ENCODE assay signal across 8 cellular contexts in the genomic region with DNA sequence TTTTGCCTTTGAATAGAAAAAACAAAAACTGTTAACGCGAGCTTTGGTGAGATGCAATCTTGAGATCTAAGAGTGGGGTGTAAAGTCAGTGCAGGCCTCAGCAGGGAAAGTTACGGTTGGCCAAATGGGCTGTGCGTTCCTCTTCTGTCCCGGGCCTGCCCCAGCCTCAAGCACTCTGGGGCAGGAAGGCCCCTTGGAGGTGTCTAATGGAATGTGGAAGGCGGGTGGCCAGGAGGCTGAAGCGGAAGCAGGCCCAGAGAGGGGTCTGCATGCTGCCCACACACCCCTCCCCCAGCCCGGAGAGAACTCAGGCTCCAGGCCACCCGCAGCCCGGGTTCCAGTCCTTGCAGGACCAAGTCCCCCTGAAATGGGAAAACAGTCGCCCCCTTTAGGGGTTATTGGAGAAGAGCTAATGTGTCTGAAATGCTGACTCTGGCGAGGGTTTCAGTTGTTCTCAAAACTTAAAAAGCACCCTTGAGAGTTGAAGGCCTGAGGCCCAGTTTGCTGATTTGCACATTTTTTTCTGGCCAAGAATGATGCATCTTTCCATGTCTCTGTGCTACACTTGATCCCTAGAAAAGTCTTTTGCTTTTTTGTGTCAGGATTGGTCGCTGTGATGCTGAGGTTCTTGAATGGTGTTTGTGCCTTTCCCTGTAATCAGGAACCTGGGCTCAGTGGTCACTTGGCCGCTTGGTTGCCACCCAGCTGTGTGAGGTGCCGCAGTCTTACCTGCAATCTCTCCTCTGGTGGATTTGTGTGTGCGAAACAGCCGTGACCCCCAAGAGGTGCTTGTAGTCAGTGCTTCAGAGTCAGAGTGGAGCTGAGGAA.
A peak's percentile ranks its signal among the peaks of the same experiment; 100 is the strongest.
DNase-seq lines count a peak whose midpoint lies in the region; ATAC-seq and TF ChIP-seq lines count a peak whose summit lies in the region.
"Had no signal": no experiment of that assay in that cellular context is flagged by ENCODE, and none has a peak within 500 bp of the region (broad histone marks: within the 10 kb centered on the region; RNA-seq: fewer than 3 reads in every experiment).

No MANE protein-coding gene starts in this region.

- H3K27me3 ChIP-seq in iPS-18a (ENCODE audit: control insufficient read depth, insufficient read depth, low read length) = peaks cover 24% of the 10 kb centered on the region

- H3K9me3 ChIP-seq in HEK293 (ENCODE audit: control insufficient read depth, insufficient read depth, low read depth, low read length) (no peaks in the 10 kb centered on the region), iPS-18a (ENCODE audit: control insufficient read depth, low read depth, low read length) (no peaks in the 10 kb centered on the region)

- POLR2A ChIA-PET in HEK293 (lab: Yijun Ruan, JAX) = no interaction called here

- CTCF ChIA-PET in HEK293 (lab: Yijun Ruan, JAX) = interaction anchor here (0.6 to 1.3 kb wide), 7 partner anchors 20 to 263 kb away, joined by 3 to 6 read pairs (median 3); no protein-coding TSS in a partner anchor

- ATAC-seq in HG03342 (IDR thresholded peaks at IDR 0.05; ENCODE audit: unreplicated experiment) = no peak

- no peak overlapping the region for H3K4me3 ChIP-seq in HEK293 (ENCODE audit: low read depth, low read length)
- peak overlapping the region; percentile 50 for H3K4me3 ChIP-seq in astrocyte of the cerebellum (ENCODE audit: low read depth, low read length)
- peak overlapping the region; percentile 82 for H3K4me3 ChIP-seq in iPS-18a (ENCODE audit: low read length)
- peak overlapping the region; percentile 37 to 70 (median 53) for H3K4me3 ChIP-seq in skin epidermis

- in situ Hi-C loops in astrocyte of the cerebellum (cut with HindIII; ENCODE audit: low sequenced_read_pairs) = no loop called here

- H3K27ac ChIP-seq in HEK293 (ENCODE audit: extremely low read depth, low read depth, low read length) (no peak overlapping the region), iPS-18a (ENCODE audit: low read length) (peak overlapping the region; percentile 65), skin epidermis (peak overlapping the region in 16 of 21 experiments; percentile 3 to 91 (median 81))

- TF ChIP-seq CTCF in HEK293 (tag by site-specific recombination; IDR thresholded peaks at IDR 0.05) (no peak), astrocyte of the cerebellum (IDR thresholded peaks at IDR 0.05; ENCODE audit: low read depth, low read length, missing control alignments) (peak; percentile 26)

- no peak for DNase-seq in astrocyte of the cerebellum (ENCODE audit: low read depth)
- no peak for DNase-seq in DMS53 treated with DMSO at 0.1 percent for 48 hours (lab: John Stamatoyannopoulos, UW; ENCODE audit: unreplicated experiment)
- DNase-seq in pons (ENCODE audit: low spot score) = no peak
- DNase-seq: caudate nucleus had no signal

- H3K36me3 ChIP-seq in HEK293 (ENCODE audit: control insufficient read depth in 2 of 2, insufficient read depth in 1 of 2, low read length in 2 of 2) (peaks cover 0 to 8% of the 10 kb centered on the region in 2 experiments; a peak in 1 of 3 replicates), iPS-18a (ENCODE audit: control insufficient read depth, low read depth, low read length) (no peaks in the 10 kb centered on the region)

- peak overlapping the region; percentile 88 for H3K9ac ChIP-seq in iPS-18a (ENCODE audit: low read length)

- H3K4me1 ChIP-seq in HEK293 (ENCODE audit: control insufficient read depth, insufficient read depth, low read length) (no peaks in the 10 kb centered on the region), iPS-18a (ENCODE audit: control insufficient read depth, low read depth, low read length) (peaks cover 41% of the 10 kb centered on the region)

TF ChIP-seq in HEK293, 187 proteins besides CTCF, POLR2A, EP300 and RAD21:
- TF ChIP-seq ZBTB8A (tag by site-specific recombination; IDR thresholded peaks at IDR 0.05) = no peak
- TF ChIP-seq ZNF621 (tag by site-specific recombination; IDR thresholded peaks at IDR 0.05) = no peak
- TF ChIP-seq ZNF660 (tag by site-specific recombination; IDR thresholded peaks at IDR 0.05) = no peak
- no peak for TF ChIP-seq ZNF837 (tag by site-specific recombination; IDR thresholded peaks at IDR 0.05)
- TF ChIP-seq, protein P1, sequence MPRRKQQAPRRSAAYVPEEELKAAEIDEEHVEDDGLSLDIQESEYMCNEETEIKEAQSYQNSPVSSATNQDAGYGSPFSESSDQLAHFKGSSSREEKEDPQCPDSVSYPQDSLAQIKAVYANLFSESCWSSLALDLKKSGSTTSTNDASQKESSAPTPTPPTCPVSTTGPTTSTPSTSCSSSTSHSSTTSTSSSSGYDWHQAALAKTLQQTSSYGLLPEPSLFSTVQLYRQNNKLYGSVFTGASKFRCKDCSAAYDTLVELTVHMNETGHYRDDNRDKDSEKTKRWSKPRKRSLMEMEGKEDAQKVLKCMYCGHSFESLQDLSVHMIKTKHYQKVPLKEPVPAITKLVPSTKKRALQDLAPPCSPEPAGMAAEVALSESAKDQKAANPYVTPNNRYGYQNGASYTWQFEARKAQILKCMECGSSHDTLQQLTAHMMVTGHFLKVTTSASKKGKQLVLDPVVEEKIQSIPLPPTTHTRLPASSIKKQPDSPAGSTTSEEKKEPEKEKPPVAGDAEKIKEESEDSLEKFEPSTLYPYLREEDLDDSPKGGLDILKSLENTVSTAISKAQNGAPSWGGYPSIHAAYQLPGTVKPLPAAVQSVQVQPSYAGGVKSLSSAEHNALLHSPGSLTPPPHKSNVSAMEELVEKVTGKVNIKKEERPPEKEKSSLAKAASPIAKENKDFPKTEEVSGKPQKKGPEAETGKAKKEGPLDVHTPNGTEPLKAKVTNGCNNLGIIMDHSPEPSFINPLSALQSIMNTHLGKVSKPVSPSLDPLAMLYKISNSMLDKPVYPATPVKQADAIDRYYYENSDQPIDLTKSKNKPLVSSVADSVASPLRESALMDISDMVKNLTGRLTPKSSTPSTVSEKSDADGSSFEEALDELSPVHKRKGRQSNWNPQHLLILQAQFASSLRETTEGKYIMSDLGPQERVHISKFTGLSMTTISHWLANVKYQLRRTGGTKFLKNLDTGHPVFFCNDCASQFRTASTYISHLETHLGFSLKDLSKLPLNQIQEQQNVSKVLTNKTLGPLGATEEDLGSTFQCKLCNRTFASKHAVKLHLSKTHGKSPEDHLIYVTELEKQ (tag by site-specific recombination; IDR thresholded peaks at IDR 0.05; ENCODE audit: borderline replicate concordance) = no peak
- TF ChIP-seq, protein P2, sequence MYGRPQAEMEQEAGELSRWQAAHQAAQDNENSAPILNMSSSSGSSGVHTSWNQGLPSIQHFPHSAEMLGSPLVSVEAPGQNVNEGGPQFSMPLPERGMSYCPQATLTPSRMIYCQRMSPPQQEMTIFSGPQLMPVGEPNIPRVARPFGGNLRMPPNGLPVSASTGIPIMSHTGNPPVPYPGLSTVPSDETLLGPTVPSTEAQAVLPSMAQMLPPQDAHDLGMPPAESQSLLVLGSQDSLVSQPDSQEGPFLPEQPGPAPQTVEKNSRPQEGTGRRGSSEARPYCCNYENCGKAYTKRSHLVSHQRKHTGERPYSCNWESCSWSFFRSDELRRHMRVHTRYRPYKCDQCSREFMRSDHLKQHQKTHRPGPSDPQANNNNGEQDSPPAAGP (tag by site-specific recombination; IDR thresholded peaks at IDR 0.05) = no peak
- TF ChIP-seq BCL11A (tag by site-specific recombination; IDR thresholded peaks at IDR 0.05; ENCODE audit: low read depth) = no peak
- 0 out of 2 replicates have a peak, but pooled peaks have one; percentile 20 for TF ChIP-seq SP2 (tag by site-specific recombination; IDR thresholded peaks at IDR 0.05)
